1 cellular context compared by ENCODE assay signal in genomic region chr2:46451131-46451711, GRCh38.
TF ChIP-seq lines count a peak whose summit lies in the region.

No MANE protein-coding gene starts in this region.

TF ChIP-seq in IMR-90, 13 proteins besides CTCF, POLR2A, EP300 and RAD21:
- no peak for TF ChIP-seq ELK1 (IDR thresholded peaks at IDR 0.05; ENCODE audit: borderline replicate concordance, low read depth, low read length)
- no peak for TF ChIP-seq MAFK (IDR thresholded peaks at IDR 0.05; ENCODE audit: low read depth, low read length)
- peak; percentile 15; the same call in 1 of the 2 replicates for TF ChIP-seq NFE2L2 (IDR thresholded peaks at IDR 0.05; ENCODE audit: low read depth, low read length)
- TF ChIP-seq BHLHE40 (IDR thresholded peaks at IDR 0.05; ENCODE audit: low read depth, low read length): peak; percentile 92
- TF ChIP-seq MXI1 (IDR thresholded peaks at IDR 0.05; ENCODE audit: borderline replicate concordance, low read depth, low read length): peak; percentile 42; the same call in 1 of the 2 replicates
- TF ChIP-seq CEBPB (IDR thresholded peaks at IDR 0.05; ENCODE audit: low read depth, low read length): peak; percentile 76
- TF ChIP-seq CHD1 (IDR thresholded peaks at IDR 0.05; ENCODE audit: low read depth, low read length): no peak
- no peak for TF ChIP-seq MAZ (IDR thresholded peaks at IDR 0.05; ENCODE audit: borderline replicate concordance, low read depth, low read length)
- no peak for TF ChIP-seq RFX5 (IDR thresholded peaks at IDR 0.05; ENCODE audit: low read depth, low read length)
- TF ChIP-seq USF2 (IDR thresholded peaks at IDR 0.05; ENCODE audit: low read depth, low read length): peak; percentile 52; the same call in 1 of the 2 replicates
- 0 out of 2 replicates have a peak, but pooled peaks have one; percentile 44 for TF ChIP-seq FOS (IDR thresholded peaks at IDR 0.05; ENCODE audit: low read depth, low read length)
